ENCODE assay signal across 8 cellular contexts in genomic region chr13:76993021-76993420, GRCh38. TPM values are rescaled to one million over a fixed set of nuclear protein-coding genes. Genes with fewer than 3 reads are reported as not detected.
DNase-seq lines count a peak whose midpoint lies in the region; TF ChIP-seq lines count a peak whose summit lies in the region.

No MANE protein-coding gene starts in this region.

- H3K9ac ChIP-seq in OCI-LY1 (ENCODE audit: low read length), result peak overlapping the region; percentile 74

- H3K27me3 ChIP-seq in OCI-LY1 (ENCODE audit: insufficient read depth, low read length), result no peaks in the 10 kb centered on the region
- H3K27me3 ChIP-seq in effector memory CD4-positive, alpha-beta T cell (replicated peaks; ENCODE audit: control insufficient read depth, insufficient read depth, low read length, poor library complexity, severe bottlenecking), result no peaks in the 10 kb centered on the region

- no peak overlapping the region for H3K27ac ChIP-seq in OCI-LY1 (ENCODE audit: low read depth, low read length, poor library complexity, severe bottlenecking)
- peak overlapping the region; percentile 96 for H3K27ac ChIP-seq in effector memory CD4-positive, alpha-beta T cell (ENCODE audit: insufficient read depth, low read length, poor library complexity, severe bottlenecking)

- no peaks in the 10 kb centered on the region for H4K20me1 ChIP-seq in OCI-LY1 (ENCODE audit: insufficient read depth, low read length)

- peaks cover 24% of the 10 kb centered on the region for H3K4me1 ChIP-seq in OCI-LY1 (ENCODE audit: insufficient read depth, low read length, severe bottlenecking)
- peaks cover 29% of the 10 kb centered on the region for H3K4me1 ChIP-seq in effector memory CD4-positive, alpha-beta T cell (ENCODE audit: control insufficient read depth, insufficient read depth, low read length, poor library complexity, severe bottlenecking)

- peak overlapping the region; percentile 78 for H3K4me3 ChIP-seq in OCI-LY1 (ENCODE audit: low read depth, low read length, poor library complexity, severe bottlenecking)
- H3K4me3 ChIP-seq in effector memory CD4-positive, alpha-beta T cell (ENCODE audit: insufficient read depth, low read depth, low read length, poor library complexity, severe bottlenecking), result peak overlapping the region; percentile 86

- H3K27me3 Mint-ChIP-seq in CD14-positive monocyte (ENCODE audit: low read depth in 3 of 3), result peaks cover 0 to 7% (median 3%) of the 10 kb centered on the region in 3 donors
- H3K27me3 Mint-ChIP-seq in nephron progenitor cell (ENCODE audit: low read depth, poor library complexity), result peaks cover 15% of the 10 kb centered on the region

- peaks cover 23% of the 10 kb centered on the region for H3K36me3 ChIP-seq in OCI-LY1 (ENCODE audit: insufficient read depth, low read length)
- H3K36me3 ChIP-seq in effector memory CD4-positive, alpha-beta T cell (ENCODE audit: control insufficient read depth, insufficient read depth, low read length), result no peaks in the 10 kb centered on the region

- no peaks in the 10 kb centered on the region for H3K9me3 ChIP-seq in OCI-LY1 (ENCODE audit: low read length)
- no peaks in the 10 kb centered on the region for H3K9me3 ChIP-seq in effector memory CD4-positive, alpha-beta T cell (ENCODE audit: control insufficient read depth, low read length)

- no peaks in the 10 kb centered on the region for H3K9me2 ChIP-seq in OCI-LY1 (ENCODE audit: low read depth, low read length)

- H3K36me3 Mint-ChIP-seq in CD14-positive monocyte, result peaks cover 18 to 26% of the 10 kb centered on the region in 2 donors
- H3K36me3 Mint-ChIP-seq in nephron progenitor cell (ENCODE audit: low read depth), result peaks cover 19% of the 10 kb centered on the region

- H3K4me3 Mint-ChIP-seq in CD14-positive monocyte, result peak overlapping the region; percentile 96 to 99
- H3K4me3 Mint-ChIP-seq in nephron progenitor cell, result peak overlapping the region; percentile 99

- H3K4me1 Mint-ChIP-seq in CD14-positive monocyte, result peaks cover 28% of the 10 kb centered on the region
- peaks cover 31% of the 10 kb centered on the region for H3K4me1 Mint-ChIP-seq in nephron progenitor cell

- H2AFZ ChIP-seq in OCI-LY1 (ENCODE audit: low read length), result no peak overlapping the region

- H3F3A ChIP-seq in OCI-LY1 (ENCODE audit: insufficient read depth, low read length), result no peaks in the 10 kb centered on the region

- H3K9me3 Mint-ChIP-seq in CD14-positive monocyte (no peaks in the 10 kb centered on the region), nephron progenitor cell (no peaks in the 10 kb centered on the region)

- peak overlapping the region; percentile 90 for H3K4me2 ChIP-seq in OCI-LY1 (ENCODE audit: low read length)

- DNase-seq in CD14-positive monocyte (ENCODE audit: low spot score) (no peak), nephron progenitor cell (no peak), NCI-H2171 treated with DMSO at 0.1 percent for 48 hours (lab: John Stamatoyannopoulos, UW) (no peak), NOMO-1 (lab: John Stamatoyannopoulos, UW; ENCODE audit: unreplicated experiment in 2 of 2) (no peak), NCI-H1436 (lab: John Stamatoyannopoulos, UW) (no peak), NCI-H510A (lab: John Stamatoyannopoulos, UW) (no peak)
- no peak for DNase-seq in effector memory CD4-positive, alpha-beta T cell

- no peaks in the 10 kb centered on the region for H3K79me2 ChIP-seq in OCI-LY1 (ENCODE audit: insufficient read depth, low read length)

- no peak for TF ChIP-seq CTCF in CD14-positive monocyte (IDR thresholded peaks at IDR 0.05)
- TF ChIP-seq CTCF in OCI-LY1 (IDR thresholded peaks at IDR 0.05; ENCODE audit: low read length), result no peak
- no peak for TF ChIP-seq CTCF in nephron progenitor cell (IDR thresholded peaks at IDR 0.05)

- intact Hi-C loops in CD14-positive monocyte (cut with micrococcal nuclease), result loop anchor here (5.0 kb wide), 2 partner anchors 106 to 111 kb away; partner anchors contain the start of gene KCTD12 (in 1 of the 2)

- H3K27ac Mint-ChIP-seq in CD14-positive monocyte (peak overlapping the region in 5 of 7 donors; percentile 13 to 99 (median 95)), nephron progenitor cell (no peak overlapping the region)

RNA-seq across cellular contexts. Expression of gene CLN5, which starts 1.1 kb away (rescaled TPM):
- 10 to 100 TPM; 21.5 to 22.1 TPM for polyA plus RNA-seq in CD14-positive monocyte

RNA-seq across cellular contexts. Expression of gene FBXL3, which starts 33.9 kb away (rescaled TPM):
- 10 to 100 TPM; 19.0 to 20.0 TPM for polyA plus RNA-seq in CD14-positive monocyte

RNA-seq across cellular contexts. Expression of gene ACOD1, which starts 44.7 kb away (rescaled TPM):
- polyA plus RNA-seq in CD14-positive monocyte, result not detected
